In the genomic region with DNA sequence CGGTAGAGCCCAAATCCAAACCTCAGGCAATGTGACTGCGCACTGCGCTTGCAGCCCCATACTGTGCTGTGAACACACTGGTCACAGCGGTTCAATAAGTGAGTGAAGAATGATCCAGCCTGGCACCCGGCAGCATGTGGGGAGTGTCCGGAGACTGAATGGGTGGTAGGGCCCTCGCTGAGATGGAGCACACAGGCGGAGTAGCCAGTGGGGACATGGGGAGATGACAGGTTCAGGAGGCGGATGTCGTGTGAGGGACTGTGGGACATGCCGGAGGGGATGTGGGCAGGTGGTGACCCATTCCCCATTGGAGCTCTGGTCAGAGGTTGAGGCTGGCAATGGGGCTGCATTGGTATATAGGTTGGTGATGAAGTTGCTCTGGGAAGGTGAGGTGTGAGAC, we compare ENCODE assay signal across 11 cellular contexts. TPM values are rescaled to one million over a fixed set of nuclear protein-coding genes. Genes with fewer than 3 reads are reported as not detected.
DNase-seq lines count a peak whose midpoint lies in the region; ATAC-seq, FAIRE-seq and TF ChIP-seq lines count a peak whose summit lies in the region.
"Had no signal": no experiment of that assay in that cellular context is flagged by ENCODE, and none has a peak within 500 bp of the region (broad histone marks: within the 10 kb centered on the region; RNA-seq: fewer than 3 reads in every experiment).

No MANE protein-coding gene starts in this region.

- H3K27ac ChIP-seq in K562 (ENCODE audit: extremely low read depth, low read depth, low read length) = no peak overlapping the region; the same call in 2 of the 3 replicates
- no peak overlapping the region for H3K27ac ChIP-seq in neuronal stem cell (replicated peaks; ENCODE audit: low read length)

- H3K4me2 ChIP-seq in K562 (ENCODE audit: insufficient read depth, low read length) (no peak overlapping the region), neuronal stem cell (ENCODE audit: insufficient read depth, low read length, poor library complexity, severe bottlenecking) (no peak overlapping the region)
- H3K4me2 ChIP-seq: SK-N-SH had no signal

- no peaks in the 10 kb centered on the region for H3K79me2 ChIP-seq in K562 (ENCODE audit: control insufficient read depth, insufficient read depth, low read length)

- H3K79me1 ChIP-seq in neuronal stem cell (ENCODE audit: low read depth, low read length) = no peaks in the 10 kb centered on the region

- no peak overlapping the region for H2BK120ac ChIP-seq in neuronal stem cell (ENCODE audit: low read depth, low read length)

- no peak overlapping the region for H2BK15ac ChIP-seq in neuronal stem cell (ENCODE audit: low read length)

- H3K4me1 ChIP-seq in K562 (replicated peaks in 1 of 2; ENCODE audit: control insufficient read depth in 2 of 2, insufficient read depth in 2 of 2, low read length in 2 of 2) (peaks cover 34 to 38% of the 10 kb centered on the region in 2 experiments), neuronal stem cell (ENCODE audit: control insufficient read depth in 2 of 2, insufficient read depth in 1 of 2, low read depth in 1 of 2, low read length in 2 of 2) (peaks cover 2 to 5% of the 10 kb centered on the region in 2 donors)

- no peak for ATAC-seq in K562

- H2BK5ac ChIP-seq in neuronal stem cell (ENCODE audit: low read length) = no peak overlapping the region

- FAIRE-seq in K562 (lab: Jason Lieb, UNC) = no peak

- no peak overlapping the region for H3K23ac ChIP-seq in neuronal stem cell (ENCODE audit: low read depth, low read length, poor library complexity)

- peak overlapping the region; percentile 49 for H3K14ac ChIP-seq in neuronal stem cell (ENCODE audit: low read length)

- H3K27me3 ChIP-seq in K562 (ENCODE audit: control insufficient read depth in 2 of 2, insufficient read depth in 2 of 2, low read length in 2 of 2) = peaks cover 0 to 3% of the 10 kb centered on the region in 2 experiments; a peak in 1 of 5 replicates
- H3K27me3 ChIP-seq in neuronal stem cell (ENCODE audit: control insufficient read depth in 3 of 3, insufficient read depth in 3 of 3, low read depth in 1 of 3, low read length in 3 of 3) = peaks cover 0 to 37% (median 25%) of the 10 kb centered on the region in 3 experiments

- H3K9ac ChIP-seq in K562 (ENCODE audit: insufficient read depth in 1 of 2, low read depth in 2 of 2, low read length in 2 of 2) = peak overlapping the region in 1 of 2 experiments; percentile 13; a peak in 1 of 4 replicates
- no peak overlapping the region for H3K9ac ChIP-seq in neuronal stem cell (ENCODE audit: low read depth, low read length, poor library complexity)
- H3K9ac ChIP-seq: SK-N-SH had no signal

- CTCF ChIA-PET in K562 (lab: Yijun Ruan, JAX; ENCODE audit: low intra/inter-chr PET ratio) = interaction anchor here (0.5 to 6.1 kb wide), 6 partner anchors 23 to 318 kb away, joined by 3 to 53 read pairs (median 9); no protein-coding TSS in a partner anchor

- no peaks in the 10 kb centered on the region for H4K20me1 ChIP-seq in K562 (replicated peaks; ENCODE audit: control insufficient read depth, insufficient read depth, low read length)

- no peaks in the 10 kb centered on the region for H3K36me3 ChIP-seq in K562 (ENCODE audit: control insufficient read depth, insufficient read depth, low read length)
- H3K36me3 ChIP-seq in neuronal stem cell (replicated peaks in 1 of 2; ENCODE audit: control insufficient read depth in 2 of 2, insufficient read depth in 2 of 2, low read length in 2 of 2) = no peaks in the 10 kb centered on the region
- H3K36me3 ChIP-seq: HAP-1 had no signal

- TF ChIP-seq EP300 in K562 (IDR thresholded peaks at IDR 0.05; ENCODE audit: low read length) = no peak

- H2AFZ ChIP-seq in K562 (ENCODE audit: low read depth, low read length) (no peak overlapping the region; the same call in 1 of the 2 replicates), neuronal stem cell (ENCODE audit: low read length) (no peak overlapping the region)

- no peaks in the 10 kb centered on the region for H3K9me3 ChIP-seq in K562 (replicated peaks; ENCODE audit: control insufficient read depth, insufficient read depth, low read depth, low read length)
- no peaks in the 10 kb centered on the region for H3K9me3 ChIP-seq in neuronal stem cell (replicated peaks in 1 of 2; ENCODE audit: control insufficient read depth in 2 of 2, insufficient read depth in 1 of 2, low read depth in 1 of 2, low read length in 2 of 2)
- H3K9me3 ChIP-seq: HAP-1, SK-N-SH had no signal

- POLR2A ChIA-PET in K562 (lab: Yijun Ruan, JAX) = interaction anchor here (0.7 to 1.6 kb wide), 4 partner anchors 9 to 475 kb away, joined by 3 to 7 read pairs (median 4); no protein-coding TSS in a partner anchor

- no peak overlapping the region for H2BK12ac ChIP-seq in neuronal stem cell (ENCODE audit: low read length)

- H3K4ac ChIP-seq in neuronal stem cell (ENCODE audit: low read length) = no peak overlapping the region

- peak overlapping the region; percentile 20 for H2AK5ac ChIP-seq in neuronal stem cell (ENCODE audit: low read depth, low read length)

- WGBS in K562 (ENCODE audit: insufficient coverage, low coverage, missing lambda C conversion rate) = 78% methylated on average over 11 of the region's 11 CpGs
- WGBS in neuronal stem cell (ENCODE audit: extremely low coverage in 2 of 2, insufficient read length in 2 of 2, insufficient replicate concordance in 1 of 2), 2 donors = no CpG with 5 or more reads among the region's 11 CpGs

- TF ChIP-seq RAD21 in K562 (CRISPR knock-in tag; conservative IDR thresholded peaks at IDR 0.05 in 1 of 2, IDR thresholded peaks at IDR 0.05 in 1 of 2) = no peak

- DNase-seq in K562 (ENCODE audit: extremely low read depth in 1 of 4, low spot score in 3 of 4) (no peak), neuronal stem cell (ENCODE audit: low spot score) (no peak), AG20443 (ENCODE audit: low spot score) (no peak), MV-4-11 (lab: John Stamatoyannopoulos, UW) (no peak)
- DNase-seq: NCI-H187 treated with DMSO at 0.1 percent for 48 hours had no signal

- H3K9me1 ChIP-seq in K562 (ENCODE audit: control insufficient read depth, insufficient read depth, low read length) = no peaks in the 10 kb centered on the region

- H4K91ac ChIP-seq in neuronal stem cell (ENCODE audit: low read depth, low read length, poor library complexity) = no peak overlapping the region

- no TSS peak for BruUV-seq in K562 (replicated peaks; lab: Mats Ljungman, UMichigan)

- intact Hi-C loops in K562 (cut with micrococcal nuclease) = loop anchor here (1.0 to 5.0 kb wide), 4 partner anchors 24 to 177 kb away; a partner anchor contains a TSS

- H4K8ac ChIP-seq in neuronal stem cell (ENCODE audit: low read depth, low read length) = no peak overlapping the region

- TF ChIP-seq CTCF in K562 (IDR thresholded peaks at IDR 0.05 in 2 of 3, conservative IDR thresholded peaks at IDR 0.05 in 1 of 3; ENCODE audit: insufficient read depth in 2 of 3, low read depth in 1 of 3, low read length in 3 of 3) = no peak

- in situ Hi-C loops in K562 (cut with MboI) = loop anchor here (5.0 to 10.0 kb wide), 2 partner anchors 55 to 183 kb away; no protein-coding TSS in a partner anchor

- H3K4me3 ChIP-seq in K562 = no peak overlapping the region
- H3K4me3 ChIP-seq in neuronal stem cell (ENCODE audit: low read length in 2 of 2) = peak overlapping the region in 1 of 2 donors; percentile 7
- H3K4me3 ChIP-seq: GM12878, HAP-1 had no signal

- no peak for TF ChIP-seq POLR2A in K562 (conservative IDR thresholded peaks at IDR 0.05)

- no peak overlapping the region for H3K18ac ChIP-seq in neuronal stem cell (ENCODE audit: low read length)

RNA-seq across cellular contexts. Expression of a gene that starts 5.6 kb away (rescaled TPM):
- total RNA-seq in K562 (2011; cell fraction: chromatin; rRNA removed; ENCODE audit: low replicate concordance) = not detected in 2 replicates
- total RNA-seq in K562 (2011; cell fraction: nucleolus; rRNA removed) = not detected in 2 replicates
- not detected in 2 replicates for total RNA-seq in K562 (2011; cell fraction: nucleoplasm; rRNA removed)
- not detected in 2 replicates for total RNA-seq in K562 (2014; rRNA removed)
- total RNA-seq in K562 (2014; rRNA removed; fragmentation: Illumina TruSeq; extraction: Trizol) = not detected in 2 replicates
- total RNA-seq in K562 (2015; rRNA removed; fragmentation: Illumina TruSeq; extraction: Trizol) = not detected in 2 replicates
- not detected in 2 replicates for total RNA-seq in K562 (2021)
- polyA plus RNA-seq in K562 (2011; rRNA removed) = not detected in 2 replicates
- polyA plus RNA-seq in K562 (2011; cell fraction: cytosol; rRNA removed) = not detected in 2 replicates
- not detected in 2 replicates for polyA plus RNA-seq in K562 (2011; cell fraction: nucleus; rRNA removed)
- not detected in 2 replicates for polyA plus RNA-seq in K562 (2012)
- polyA plus RNA-seq in K562 (2014; fragmentation: Illumina TruSeq; extraction: Trizol) = not detected in 2 replicates
- polyA plus RNA-seq in K562 (2014; fragmentation: Nextera tagmentation; extraction: Ambion mirVana) = not detected
- not detected in 2 replicates for polyA plus RNA-seq in K562 (2014; rRNA removed)
- not detected in 2 replicates for polyA minus RNA-seq in K562 (2011; rRNA and poly(A)+ RNA removed)
- polyA minus RNA-seq in K562 (2011; cell fraction: cytosol; rRNA and poly(A)+ RNA removed) = not detected in 2 replicates
- polyA minus RNA-seq in K562 (2011; cell fraction: nucleus; rRNA and poly(A)+ RNA removed) = not detected in 2 replicates
- polyA plus RNA-seq in neuronal stem cell (2013, experiment 1 of 2) = not detected
- not detected for polyA plus RNA-seq in neuronal stem cell (2013, experiment 2 of 2)
- total RNA-seq: CD4-positive, alpha-beta T cell; G401; GM12878; PC-3 had no signal
- polyA plus RNA-seq: GM12878, SK-N-SH had no signal

RNA-seq across cellular contexts. Expression of a gene that starts 8.2 kb away (rescaled TPM):
- total RNA-seq in K562 (2011; cell fraction: chromatin; rRNA removed; ENCODE audit: low replicate concordance) = 0.44 TPM in 1 of 2 replicates, not detected in the other
- not detected in 2 replicates for total RNA-seq in K562 (2011; cell fraction: nucleolus; rRNA removed)
- 0.31 TPM in 1 of 2 replicates, not detected in the other for total RNA-seq in K562 (2011; cell fraction: nucleoplasm; rRNA removed)
- total RNA-seq in K562 (2014; rRNA removed) (0.05 TPM in 1 of 2 replicates, not detected in the other), K562 (2014; rRNA removed; fragmentation: Illumina TruSeq; extraction: Trizol) (not detected in 2 replicates), K562 (2015; rRNA removed; fragmentation: Illumina TruSeq; extraction: Trizol) (not detected in 2 replicates), K562 (2021) (0.09 TPM in 1 of 2 replicates, not detected in the other)
- polyA plus RNA-seq in K562 (2011; rRNA removed) (0.07 and 0.08 TPM in 2 replicates), K562 (2014; fragmentation: Illumina TruSeq; extraction: Trizol) (0.19 TPM in 1 of 2 replicates, not detected in the other), K562 (2014; fragmentation: Nextera tagmentation; extraction: Ambion mirVana) (not detected), K562 (2014; rRNA removed) (not detected in 2 replicates)
- 0.03 and 0.04 TPM in 2 replicates for polyA plus RNA-seq in K562 (2011; cell fraction: cytosol; rRNA removed)
- 0.07 and 0.08 TPM in 2 replicates for polyA plus RNA-seq in K562 (2011; cell fraction: nucleus; rRNA removed)
- polyA plus RNA-seq in K562 (2012) = 0.16 and 0.17 TPM in 2 replicates
- polyA minus RNA-seq in K562 (2011; rRNA and poly(A)+ RNA removed) = not detected in 2 replicates
- polyA minus RNA-seq in K562 (2011; cell fraction: cytosol; rRNA and poly(A)+ RNA removed) = not detected in 2 replicates
- polyA minus RNA-seq in K562 (2011; cell fraction: nucleus; rRNA and poly(A)+ RNA removed) = not detected in 2 replicates
- polyA plus RNA-seq in neuronal stem cell (2013, experiment 1 of 2) = not detected
- polyA plus RNA-seq in neuronal stem cell (2013, experiment 2 of 2) = not detected
- total RNA-seq: CD4-positive, alpha-beta T cell; GM12878; PC-3 had no signal

RNA-seq across cellular contexts. Expression of a gene that starts 12.2 kb away (rescaled TPM):
- 0.55 and 2.4 TPM in 2 replicates for total RNA-seq in K562 (2011; cell fraction: chromatin; rRNA removed; ENCODE audit: low replicate concordance)
- 0.92 and 2.0 TPM in 2 replicates for total RNA-seq in K562 (2011; cell fraction: nucleolus; rRNA removed)
- total RNA-seq in K562 (2011; cell fraction: nucleoplasm; rRNA removed) = 0.76 and 2.0 TPM in 2 replicates
- total RNA-seq in K562 (2014; rRNA removed) = 0.18 TPM in 1 of 2 replicates, not detected in the other
- not detected in 2 replicates for total RNA-seq in K562 (2014; rRNA removed; fragmentation: Illumina TruSeq; extraction: Trizol)
- not detected in 2 replicates for total RNA-seq in K562 (2015; rRNA removed; fragmentation: Illumina TruSeq; extraction: Trizol)
- 0.07 and 0.18 TPM in 2 replicates for total RNA-seq in K562 (2021)
- 0.10 and 0.45 TPM in 2 replicates for polyA plus RNA-seq in K562 (2011; rRNA removed)
- polyA plus RNA-seq in K562 (2011; cell fraction: cytosol; rRNA removed) = 0.24 and 1.1 TPM in 2 replicates
- polyA plus RNA-seq in K562 (2011; cell fraction: nucleus; rRNA removed) = 4.6 and 6.0 TPM in 2 replicates
- polyA plus RNA-seq in K562 (2012) = 0.14 and 0.35 TPM in 2 replicates
- 0.10 TPM in 1 of 2 replicates, not detected in the other for polyA plus RNA-seq in K562 (2014; fragmentation: Illumina TruSeq; extraction: Trizol)
- polyA plus RNA-seq in K562 (2014; fragmentation: Nextera tagmentation; extraction: Ambion mirVana) = under 1 TPM in 1 of 2 experiments, not detected in 1; 0.03 TPM
- 0.37 TPM in 1 of 2 replicates, not detected in the other for polyA plus RNA-seq in K562 (2014; rRNA removed)
- 0.07 TPM in 1 of 2 replicates, not detected in the other for polyA minus RNA-seq in K562 (2011; rRNA and poly(A)+ RNA removed)
- polyA minus RNA-seq in K562 (2011; cell fraction: cytosol; rRNA and poly(A)+ RNA removed) = not detected in 2 replicates
- 0.56 and 0.94 TPM in 2 replicates for polyA minus RNA-seq in K562 (2011; cell fraction: nucleus; rRNA and poly(A)+ RNA removed)
- polyA plus RNA-seq in neuronal stem cell (2013, experiment 1 of 2) = 0.13 TPM
- 0.08 TPM for polyA plus RNA-seq in neuronal stem cell (2013, experiment 2 of 2)
- total RNA-seq: CD4-positive, alpha-beta T cell; GM12878; PC-3 had no signal

RNA-seq across cellular contexts. Expression of a gene that starts 33.8 kb away (rescaled TPM):
- total RNA-seq in K562 (2011; cell fraction: chromatin; rRNA removed; ENCODE audit: low replicate concordance) = 64.2 and 253 TPM in 2 replicates
- 186 and 214 TPM in 2 replicates for total RNA-seq in K562 (2011; cell fraction: nucleolus; rRNA removed)
- 76.0 and 95.5 TPM in 2 replicates for total RNA-seq in K562 (2011; cell fraction: nucleoplasm; rRNA removed)
- total RNA-seq in K562 (2014; rRNA removed) (43.3 and 54.0 TPM in 2 replicates), K562 (2014; rRNA removed; fragmentation: Illumina TruSeq; extraction: Trizol) (10.4 and 11.0 TPM in 2 replicates), K562 (2015; rRNA removed; fragmentation: Illumina TruSeq; extraction: Trizol) (29.6 and 33.2 TPM in 2 replicates), K562 (2021) (46.5 and 53.4 TPM in 2 replicates)
- polyA plus RNA-seq in K562 (2011; rRNA removed) (43.4 and 71.1 TPM in 2 replicates), K562 (2014; fragmentation: Illumina TruSeq; extraction: Trizol) (15.1 and 31.6 TPM in 2 replicates), K562 (2014; fragmentation: Nextera tagmentation; extraction: Ambion mirVana) (1 to 10 TPM; 1.1 to 1.7 TPM), K562 (2014; rRNA removed) (50.3 and 54.1 TPM in 2 replicates)
- 56.0 and 83.7 TPM in 2 replicates for polyA plus RNA-seq in K562 (2011; cell fraction: cytosol; rRNA removed)
- polyA plus RNA-seq in K562 (2011; cell fraction: nucleus; rRNA removed) = 333 and 422 TPM in 2 replicates
- polyA plus RNA-seq in K562 (2012) = 34.3 and 57.6 TPM in 2 replicates
- 22.8 and 30.5 TPM in 2 replicates for polyA minus RNA-seq in K562 (2011; rRNA and poly(A)+ RNA removed)
- polyA minus RNA-seq in K562 (2011; cell fraction: cytosol; rRNA and poly(A)+ RNA removed) = 36.4 and 38.9 TPM in 2 replicates
- 70.3 and 82.3 TPM in 2 replicates for polyA minus RNA-seq in K562 (2011; cell fraction: nucleus; rRNA and poly(A)+ RNA removed)
- polyA plus RNA-seq in neuronal stem cell (2013, experiment 1 of 2) = 26.5 TPM
- 28.4 TPM for polyA plus RNA-seq in neuronal stem cell (2013, experiment 2 of 2)

RNA-seq across cellular contexts. Expression of a gene that starts 33.9 kb away (rescaled TPM):
- total RNA-seq in K562 (2011; cell fraction: chromatin; rRNA removed; ENCODE audit: low replicate concordance) = 1.2 and 5.1 TPM in 2 replicates
- total RNA-seq in K562 (2011; cell fraction: nucleolus; rRNA removed) = 3.3 and 5.3 TPM in 2 replicates
- 1.8 and 2.3 TPM in 2 replicates for total RNA-seq in K562 (2011; cell fraction: nucleoplasm; rRNA removed)
- total RNA-seq in K562 (2014; rRNA removed) (0.64 and 1.6 TPM in 2 replicates), K562 (2014; rRNA removed; fragmentation: Illumina TruSeq; extraction: Trizol) (0.32 and 0.40 TPM in 2 replicates), K562 (2015; rRNA removed; fragmentation: Illumina TruSeq; extraction: Trizol) (0.19 and 0.29 TPM in 2 replicates), K562 (2021) (1.1 TPM in 2 replicates)
- polyA plus RNA-seq in K562 (2011; rRNA removed) (1.4 and 4.0 TPM in 2 replicates), K562 (2014; fragmentation: Illumina TruSeq; extraction: Trizol) (0.97 and 1.1 TPM in 2 replicates), K562 (2014; fragmentation: Nextera tagmentation; extraction: Ambion mirVana) (under 1 TPM; 0.08 to 0.49 TPM), K562 (2014; rRNA removed) (1.2 and 1.7 TPM in 2 replicates)
- polyA plus RNA-seq in K562 (2011; cell fraction: cytosol; rRNA removed) = 3.6 and 5.5 TPM in 2 replicates
- polyA plus RNA-seq in K562 (2011; cell fraction: nucleus; rRNA removed) = 22.9 and 26.0 TPM in 2 replicates
- 0.48 and 1.8 TPM in 2 replicates for polyA plus RNA-seq in K562 (2012)
- 0.99 and 1.2 TPM in 2 replicates for polyA minus RNA-seq in K562 (2011; rRNA and poly(A)+ RNA removed)
- polyA minus RNA-seq in K562 (2011; cell fraction: cytosol; rRNA and poly(A)+ RNA removed) = 1.0 TPM in 1 of 2 replicates, not detected in the other
- polyA minus RNA-seq in K562 (2011; cell fraction: nucleus; rRNA and poly(A)+ RNA removed) = 1.5 and 2.3 TPM in 2 replicates
- 2.9 TPM for polyA plus RNA-seq in neuronal stem cell (2013, experiment 1 of 2)
- polyA plus RNA-seq in neuronal stem cell (2013, experiment 2 of 2) = 2.7 TPM
- total RNA-seq: CD4-positive, alpha-beta T cell; GM12878; PC-3 had no signal
